8 cellular contexts compared by ENCODE assay signal in the genomic region with DNA sequence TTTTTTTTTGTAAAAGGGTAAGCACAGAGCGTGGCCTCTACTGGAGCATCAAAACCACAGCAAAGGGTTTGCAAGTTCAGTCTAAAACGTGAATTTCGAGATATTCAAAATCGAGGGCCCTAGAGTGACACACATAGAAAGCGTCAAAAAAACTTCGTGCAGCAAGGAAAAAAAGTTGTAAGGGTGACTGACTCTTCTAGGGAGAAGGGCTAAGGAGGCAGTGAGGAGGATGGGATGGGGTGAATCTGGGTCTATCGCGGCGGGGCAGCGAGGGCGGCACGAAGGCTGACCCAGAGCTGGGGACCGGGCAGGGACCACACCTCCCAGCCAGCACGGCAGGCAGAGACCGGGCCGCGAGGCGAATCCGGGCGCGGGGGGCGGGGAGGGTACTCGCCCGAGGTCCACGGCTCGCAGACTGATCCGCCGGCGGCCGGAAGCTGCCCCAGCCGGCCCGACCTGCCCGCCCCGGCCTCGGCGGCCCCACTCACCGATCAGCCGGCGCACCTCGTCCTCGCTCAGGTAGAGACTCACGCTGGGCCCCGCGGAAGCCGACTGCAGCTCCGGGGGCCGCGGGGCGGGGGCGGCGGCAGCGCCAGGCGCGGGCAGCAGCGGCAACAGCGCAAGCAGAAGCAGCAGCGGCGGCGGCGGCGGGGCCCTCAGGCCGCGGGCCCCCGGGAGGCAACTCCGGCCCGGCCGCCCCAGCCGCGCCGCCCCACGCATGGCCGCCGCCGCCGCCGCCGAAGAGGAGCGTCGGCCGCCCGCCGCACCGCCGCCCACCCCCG. TPM values are rescaled to one million over a fixed set of nuclear protein-coding genes. Genes with fewer than 3 reads are reported as not detected.
DNase-seq lines count a peak whose midpoint lies in the region; ATAC-seq, FAIRE-seq and TF ChIP-seq lines count a peak whose summit lies in the region.

No MANE protein-coding gene starts in this region.

- no peak overlapping the region for H2AK5ac ChIP-seq in H1 (ENCODE audit: low read depth, low read length)

- no peak overlapping the region for H2BK120ac ChIP-seq in H1 (replicated peaks; ENCODE audit: low read depth, low read length)

- no peak overlapping the region for H2BK5ac ChIP-seq in H1 (ENCODE audit: low read depth, low read length)

- DNase-seq in NCI-H2081 (lab: John Stamatoyannopoulos, UW) (peak; percentile 47 to 67), NCI-H2081 treated with DMSO at 0.1 percent for 48 hours (lab: John Stamatoyannopoulos, UW) (no peak), NCI-H146 treated with DMSO at 0.1 percent for 48 hours (lab: John Stamatoyannopoulos, UW; ENCODE audit: unreplicated experiment) (peak; percentile 48), H1 (ENCODE audit: low read depth in 1 of 2, low spot score in 2 of 2) (peak in 1 of 2 experiments; percentile 77), mesothelial cell of epicardium (ENCODE audit: low spot score in 2 of 2, unreplicated experiment in 2 of 2) (peak; percentile 44 to 69)
- peak; percentile 81 for DNase-seq in activated CD8-positive, alpha-beta memory T cell treated with anti-CD3 and anti-CD28 coated beads for 24 hours
- DNase-seq in stimulated activated CD8-positive, alpha-beta memory T cell treated with anti-CD3 and anti-CD28 coated beads, Interleukin-4, amount 100 ng/mL, for 1 hour (ENCODE audit: low read depth in 2 of 2, low spot score in 1 of 2), result peak; percentile 8 to 10

- CTCF ChIA-PET in H1 (lab: Charles Lee; ENCODE audit: partially characterized antibody), result interaction anchor here (0.6 to 2.0 kb wide), 5 partner anchors 25 to 1315 kb away, joined by 3 to 6 read pairs (median 3); no protein-coding TSS in a partner anchor

- no peak for TF ChIP-seq EP300 in H1 (IDR thresholded peaks at IDR 0.05; ENCODE audit: borderline replicate concordance in 1 of 2, low read depth in 2 of 2, low read length in 2 of 2)

- no peak overlapping the region for H2BK15ac ChIP-seq in H1 (ENCODE audit: low read length)

- no peak overlapping the region for H2AFZ ChIP-seq in H1 (ENCODE audit: low read length)

- no peak for TF ChIP-seq POLR2A in H1 (IDR thresholded peaks at IDR 0.05; ENCODE audit: control extremely low read depth in 1 of 2, low read depth in 2 of 2, low read length in 2 of 2)

- ATAC-seq in HG02642 (IDR thresholded peaks at IDR 0.05; ENCODE audit: poor library complexity, unreplicated experiment), result peak; percentile 55

- peak overlapping the region; percentile 89 for H3K27ac Mint-ChIP-seq in mesothelial cell of epicardium

- H4K8ac ChIP-seq in H1 (ENCODE audit: extremely low read depth, insufficient read depth, low read length), result peak overlapping the region; percentile 91; the same call in 1 of the 2 replicates

- H2BK12ac ChIP-seq in H1 (ENCODE audit: low read depth, low read length), result 0 out of 2 replicates have a peak overlapping the region, but pooled peaks have one; percentile 14

- H3K4ac ChIP-seq in H1 (replicated peaks; ENCODE audit: insufficient read length, low read depth, low read length), result no peak overlapping the region

- 1% methylated on average over 53 of the region's 85 CpGs; no CpG with 5 or more reads in 1 of the 2 experiments for WGBS in H1 (ENCODE audit: extremely low coverage in 1 of 2, insufficient coverage in 1 of 2, insufficient read length in 1 of 2, insufficient replicate concordance in 2 of 2, low coverage in 1 of 2, low lambda C conversion rate in 2 of 2, missing lambda C conversion rate in 1 of 2), 2 experiments

- no peak overlapping the region for H4K91ac ChIP-seq in H1 (replicated peaks; ENCODE audit: insufficient read length, low read length)

- no peak overlapping the region; the same call in 1 of the 2 replicates for H3K18ac ChIP-seq in H1 (ENCODE audit: extremely low read depth, low read length)

- H4K20me1 ChIP-seq in H1 (replicated peaks in 1 of 2; ENCODE audit: control insufficient read depth in 1 of 2, insufficient read depth in 2 of 2, low read length in 2 of 2), result peaks cover 0 to 3% of the 10 kb centered on the region in 2 experiments

- no peak overlapping the region for H3K56ac ChIP-seq in H1 (replicated peaks; ENCODE audit: insufficient read length, low read depth, low read length)

- POLR2A ChIA-PET in H1 (lab: Charles Lee; ENCODE audit: partially characterized antibody), result interaction anchor here (0.7 to 2.3 kb wide), 13 partner anchors 9 to 418 kb away, joined by 3 to 17 read pairs (median 3); a partner anchor contains a TSS

- no peaks in the 10 kb centered on the region for H3K9me3 ChIP-seq in H1 (ENCODE audit: insufficient read depth in 2 of 2, low read depth in 1 of 2, low read length in 1 of 2)

- H4K5ac ChIP-seq in H1 (ENCODE audit: insufficient read length, low read depth, low read length), result no peak overlapping the region

- peaks cover 15 to 50% of the 10 kb centered on the region in 2 experiments for H3K79me2 ChIP-seq in H1 (ENCODE audit: control insufficient read depth in 1 of 2, insufficient read depth in 2 of 2, low read length in 2 of 2)

- peak overlapping the region; percentile 63 to 94 (median 74) for H3K9ac ChIP-seq in H1 (replicated peaks in 1 of 4; ENCODE audit: extremely low read depth in 1 of 4, low read depth in 3 of 4, low read length in 3 of 4)

- peaks cover 2% of the 10 kb centered on the region; the same call in 1 of the 2 replicates for H3K79me1 ChIP-seq in H1 (ENCODE audit: low read depth, low read length)

- H3K27ac ChIP-seq in H1 (ENCODE audit: low read depth, low read length), result peak overlapping the region; percentile 69; the same call in 1 of the 2 replicates

- no peak overlapping the region for H3K14ac ChIP-seq in H1 (ENCODE audit: insufficient read length)

- FAIRE-seq in H1 (lab: Jason Lieb, UNC), result no peak

- no peaks in the 10 kb centered on the region for H3K36me3 ChIP-seq in H1 (ENCODE audit: control insufficient read depth in 2 of 4, insufficient read depth in 4 of 4, low read length in 3 of 4)

- H3K27me3 ChIP-seq in H1 (replicated peaks in 1 of 4; ENCODE audit: control insufficient read depth in 3 of 4, extremely low read depth in 1 of 4, insufficient read depth in 3 of 4, low read length in 3 of 4), result no peaks in the 10 kb centered on the region

- peaks cover 3% of the 10 kb centered on the region for H3K23me2 ChIP-seq in H1 (ENCODE audit: low read depth, low read length)

- H3K27me3 Mint-ChIP-seq in mesothelial cell of epicardium (ENCODE audit: low read depth), result no peaks in the 10 kb centered on the region

- H3K9me3 Mint-ChIP-seq in mesothelial cell of epicardium, result peaks cover 7% of the 10 kb centered on the region

- H2BK20ac ChIP-seq in H1 (ENCODE audit: low read length), result no peak overlapping the region

- peaks cover 5 to 26% (median 14%) of the 10 kb centered on the region in 4 experiments for H3K4me1 ChIP-seq in H1 (replicated peaks in 1 of 4; ENCODE audit: control insufficient read depth in 3 of 4, insufficient read depth in 4 of 4, low read length in 3 of 4)

- no peak overlapping the region for H3K23ac ChIP-seq in H1 (ENCODE audit: insufficient read length)

- H3K36me3 Mint-ChIP-seq in mesothelial cell of epicardium, result peaks cover 2% of the 10 kb centered on the region

- H3K4me2 ChIP-seq in H1 (ENCODE audit: insufficient read depth in 1 of 2, low read depth in 2 of 2, low read length in 2 of 2), result peak overlapping the region; percentile 81 to 89

- TF ChIP-seq RAD21 in H1 (IDR thresholded peaks at IDR 0.05 in 1 of 2, conservative IDR thresholded peaks at IDR 0.05 in 1 of 2; ENCODE audit: low read depth in 2 of 2, low read length in 2 of 2), result no peak

- TF ChIP-seq CTCF in H1 (IDR thresholded peaks at IDR 0.05; ENCODE audit: control extremely low read depth in 1 of 3, insufficient read depth in 1 of 3, low read depth in 1 of 3, low read length in 3 of 3) (no peak), mesothelial cell of epicardium (IDR thresholded peaks at IDR 0.05; ENCODE audit: unreplicated experiment) (no peak)

- H3K4me3 Mint-ChIP-seq in mesothelial cell of epicardium, result peak overlapping the region; percentile 77

- peak overlapping the region; percentile 75 to 87 (median 81) for H3K4me3 ChIP-seq in H1 (ENCODE audit: extremely low read depth in 1 of 4, insufficient read depth in 2 of 4, low read depth in 3 of 4, low read length in 4 of 4)

- peaks cover 41% of the 10 kb centered on the region for H3K4me1 Mint-ChIP-seq in mesothelial cell of epicardium

TF ChIP-seq in H1, 55 proteins besides CTCF, POLR2A, EP300 and RAD21:
- TF ChIP-seq KDM4A (IDR thresholded peaks at IDR 0.05; ENCODE audit: low read depth, low read length, severe bottlenecking), result peak; percentile 53
- TF ChIP-seq, protein P1, sequence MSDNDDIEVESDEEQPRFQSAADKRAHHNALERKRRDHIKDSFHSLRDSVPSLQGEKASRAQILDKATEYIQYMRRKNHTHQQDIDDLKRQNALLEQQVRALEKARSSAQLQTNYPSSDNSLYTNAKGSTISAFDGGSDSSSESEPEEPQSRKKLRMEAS (IDR thresholded peaks at IDR 0.05), result 0 out of 2 replicates have a peak, but pooled peaks have one; percentile 22
- peak; percentile 6; the same call in 1 of the 2 replicates for TF ChIP-seq TBP (IDR thresholded peaks at IDR 0.05; ENCODE audit: low read depth, low read length)
- peak; percentile 16 for TF ChIP-seq NANOG (IDR thresholded peaks at IDR 0.05; ENCODE audit: insufficient read depth, low read depth, low read length, poor library complexity, severe bottlenecking)
- TF ChIP-seq TAF1 (IDR thresholded peaks at IDR 0.05; ENCODE audit: low read depth, low read length), result no peak
- peak in 1 of 2 experiments; percentile 20; a peak in 1 of 4 replicates for TF ChIP-seq SIN3A (conservative IDR thresholded peaks at IDR 0.05 in 1 of 2, IDR thresholded peaks at IDR 0.05 in 1 of 2; ENCODE audit: low read depth in 1 of 2, low read length in 2 of 2)
- peak; percentile 80 for TF ChIP-seq ASH2L (IDR thresholded peaks at IDR 0.05; ENCODE audit: low read length)
- TF ChIP-seq GTF2F1 (IDR thresholded peaks at IDR 0.05; ENCODE audit: borderline replicate concordance, low read depth, low read length), result no peak
- TF ChIP-seq POLR2AphosphoS5 (IDR thresholded peaks at IDR 0.05; ENCODE audit: low read depth, low read length), result 0 out of 2 replicates have a peak, but pooled peaks have one; percentile 14

RNA-seq across cellular contexts. Expression of a gene that starts 0.5 kb away (rescaled TPM):
- 63.8 and 66.9 TPM in 2 replicates for total RNA-seq in H1 (2021; fragmentation: NEBNext Ultra II Directional; extraction: Animal tissue kit (Norgen Biotek cat#: 25700))
- polyA plus RNA-seq in H1 (2011; rRNA removed), result 22.0 and 30.5 TPM in 2 replicates
- polyA plus RNA-seq in H1 (2011; cell fraction: cytosol; rRNA removed), result 32.4 TPM
- polyA plus RNA-seq in H1 (2011; cell fraction: nucleus; rRNA removed), result 58.9 TPM
- polyA plus RNA-seq in H1 (2012, experiment 1 of 2), result 31.9 to 56.8 TPM (median 40.2 TPM) in 4 replicates
- 6.5 TPM for polyA plus RNA-seq in H1 (2012, experiment 2 of 2)
- polyA plus RNA-seq in H1 (2013, experiment 1 of 2), result 84.7 TPM
- polyA plus RNA-seq in H1 (2013, experiment 2 of 2), result 87.1 TPM
- polyA minus RNA-seq in H1 (2011; rRNA and poly(A)+ RNA removed), result 71.7 and 103 TPM in 2 replicates
- 21.0 TPM for polyA minus RNA-seq in H1 (2011; cell fraction: cytosol; rRNA and poly(A)+ RNA removed)
- 79.4 TPM for polyA minus RNA-seq in H1 (2011; cell fraction: nucleus; rRNA and poly(A)+ RNA removed)
- total RNA-seq in mesothelial cell of epicardium, result 93.1 to 103 TPM (median 100 TPM) in 3 replicates
